8 cellular contexts compared by ENCODE assay signal in genomic region chr6:3230275-3231212, GRCh38. TPM values are rescaled to one million over a fixed set of nuclear protein-coding genes. Genes with fewer than 3 reads are reported as not detected.
DNase-seq lines count a peak whose midpoint lies in the region; ATAC-seq and TF ChIP-seq lines count a peak whose summit lies in the region.

No MANE protein-coding gene starts in this region.

- H3K4me3 ChIP-seq in iPS DF 6.9 (ENCODE audit: low read length), result peak overlapping the region; percentile 65; the same call in 1 of the 2 replicates
- peak overlapping the region; percentile 50 to 66 (median 61) for H3K4me3 ChIP-seq in gastrocnemius medialis

- H3K4me1 Mint-ChIP-seq in activated naive CD8-positive, alpha-beta T cell treated with anti-CD3 and anti-CD28 coated beads for 36 hours, result peaks cover 36% of the 10 kb centered on the region

- in situ Hi-C loops in gastrocnemius medialis (cut with MboI; ENCODE audit: low sequenced_read_pairs in 4 of 4), result no loop called here

- intact Hi-C loops in gastrocnemius medialis (cut with DNase I; ENCODE audit: low total_unique reads), result no loop called here

- H3K9me3 Mint-ChIP-seq in activated naive CD8-positive, alpha-beta T cell treated with anti-CD3 and anti-CD28 coated beads for 36 hours, result no peaks in the 10 kb centered on the region

- TF ChIP-seq POLR2A in gastrocnemius medialis (IDR thresholded peaks at IDR 0.05), result no peak

- no peaks in the 10 kb centered on the region for H3K36me3 Mint-ChIP-seq in activated naive CD8-positive, alpha-beta T cell treated with anti-CD3 and anti-CD28 coated beads for 36 hours

- no peak overlapping the region for H3K27ac ChIP-seq in iPS DF 6.9 (ENCODE audit: low read length)
- H3K27ac ChIP-seq in gastrocnemius medialis, result peak overlapping the region in 2 of 4 donors; percentile 59 to 66

- H3K4me3 Mint-ChIP-seq in activated naive CD8-positive, alpha-beta T cell treated with anti-CD3 and anti-CD28 coated beads for 36 hours, result peak overlapping the region; percentile 25

- no peak overlapping the region for H3K27ac Mint-ChIP-seq in activated naive CD8-positive, alpha-beta T cell treated with anti-CD3 and anti-CD28 coated beads for 36 hours

- H3K27me3 ChIP-seq in iPS DF 6.9 (ENCODE audit: control insufficient read depth, insufficient read depth, low read length), result no peaks in the 10 kb centered on the region
- peaks cover 88 to 95% (median 92%) of the 10 kb centered on the region in 3 donors for H3K27me3 ChIP-seq in gastrocnemius medialis

- peaks cover 96% of the 10 kb centered on the region for H3K27me3 Mint-ChIP-seq in activated naive CD8-positive, alpha-beta T cell treated with anti-CD3 and anti-CD28 coated beads for 36 hours

- TF ChIP-seq CTCF in gastrocnemius medialis (IDR thresholded peaks at IDR 0.05 in 4 of 5, conservative IDR thresholded peaks at IDR 0.05 in 1 of 5), result no peak

- H3K4me1 ChIP-seq in iPS DF 6.9 (ENCODE audit: control insufficient read depth, insufficient read depth, low read length) (no peaks in the 10 kb centered on the region; the same call in none of the 2 replicates), gastrocnemius medialis (peaks cover 27 to 42% of the 10 kb centered on the region in 2 donors)

- H3K9me3 ChIP-seq in iPS DF 6.9 (ENCODE audit: control insufficient read depth, insufficient read depth, low read length) (no peaks in the 10 kb centered on the region), gastrocnemius medialis (no peaks in the 10 kb centered on the region)

- DNase-seq in Ammon's horn (ENCODE audit: low spot score) (peak; percentile 87), NCI-H128 (lab: John Stamatoyannopoulos, UW; ENCODE audit: unreplicated experiment) (peak; percentile 86), iPS DF 6.9 (ENCODE audit: low read depth, low spot score) (no peak), gastrocnemius medialis (no peak), OCI-M1 (lab: John Stamatoyannopoulos, UW) (no peak)
- no peak for DNase-seq in activated naive CD8-positive, alpha-beta T cell treated with anti-CD3 and anti-CD28 coated beads for 36 hours
- no peak for DNase-seq in central memory CD4-positive, alpha-beta T cell

- no CpG with 5 or more reads among the region's 19 CpGs for WGBS in iPS DF 6.9 (ENCODE audit: insufficient coverage, insufficient read length)

- 0 out of 2 replicates have a peak, but pooled peaks cover 2% of the 10 kb centered on the region for H3K36me3 ChIP-seq in iPS DF 6.9 (ENCODE audit: control insufficient read depth, insufficient read depth, low read length)
- no peaks in the 10 kb centered on the region for H3K36me3 ChIP-seq in gastrocnemius medialis

- ATAC-seq in gastrocnemius medialis (no peak), GM18868 (IDR thresholded peaks at IDR 0.05; ENCODE audit: unreplicated experiment) (no peak)

RNA-seq across cellular contexts. Expression of gene TUBB2B, which starts 3.1 kb away (rescaled TPM):
- under 1 TPM; 0.25 to 0.28 TPM for total RNA-seq in activated naive CD8-positive, alpha-beta T cell treated with anti-CD3 and anti-CD28 coated beads for 36 hours
- total RNA-seq in gastrocnemius medialis, result 1 to 10 TPM; 1.5 to 3.5 (median 1.9) TPM

RNA-seq across cellular contexts. Expression of gene PSMG4, which starts 28.2 kb away (rescaled TPM):
- total RNA-seq in activated naive CD8-positive, alpha-beta T cell treated with anti-CD3 and anti-CD28 coated beads for 36 hours, result 10 to 100 TPM; 36.4 to 38.1 TPM
- total RNA-seq in gastrocnemius medialis, result 10 to 100 TPM; 16.4 to 27.6 (median 22.0) TPM

Comparison
In these comparisons a context has a peak if more than half of its experiments do, and no peak if none do; other contexts are left out.
1. DNase-seq: peak in Ammon's horn (single experiment) and NCI-H128 (single experiment); none in activated naive CD8-positive, alpha-beta T cell treated with anti-CD3 and anti-CD28 coated beads for 36 hours (single experiment), iPS DF 6.9 (single experiment), gastrocnemius medialis (0 of 2), OCI-M1 (single experiment) and central memory CD4-positive, alpha-beta T cell (single experiment).